10 cellular contexts compared by ENCODE assay signal in the genomic region with DNA sequence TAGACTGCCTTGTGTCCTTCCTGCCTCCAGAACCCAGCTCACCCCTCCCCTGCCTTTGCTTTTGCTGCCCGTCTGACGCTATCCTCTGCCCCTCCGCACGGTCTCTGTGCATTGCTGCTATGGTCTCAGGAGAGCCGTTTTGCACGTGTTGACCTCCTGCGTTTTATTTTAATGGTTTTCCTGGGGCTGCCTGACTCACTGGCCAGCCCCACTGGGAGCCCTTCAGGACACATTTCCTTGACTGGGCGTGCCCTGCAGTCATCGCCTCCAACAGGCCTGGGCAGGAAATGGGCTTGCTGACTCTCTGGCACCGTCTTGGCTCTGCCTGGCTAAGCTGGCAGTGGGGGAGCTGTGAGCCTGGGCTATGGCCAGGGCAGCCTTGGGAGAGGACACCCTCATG. TPM values are rescaled to one million over a fixed set of nuclear protein-coding genes. Genes with fewer than 3 reads are reported as not detected.
DNase-seq lines count a peak whose midpoint lies in the region; ATAC-seq, FAIRE-seq and TF ChIP-seq lines count a peak whose summit lies in the region.
"Had no signal": no experiment of that assay in that cellular context is flagged by ENCODE, and none has a peak within 500 bp of the region (broad histone marks: within the 10 kb centered on the region; RNA-seq: fewer than 3 reads in every experiment).

No MANE protein-coding gene starts in this region.

- POLR2A ChIA-PET in endothelial cell of umbilical vein (lab: Charles Lee), result interaction anchor here (0.7 kb wide), 1 partner anchor 114 kb away, joined by 4 read pairs; no protein-coding TSS in a partner anchor
- POLR2A ChIA-PET in CD4-positive, alpha-beta T cell (lab: Charles Lee), result no interaction called here

- H3K36me3 Mint-ChIP-seq in neural progenitor cell, result no peaks in the 10 kb centered on the region
- no peaks in the 10 kb centered on the region for H3K36me3 Mint-ChIP-seq in CD4-positive, alpha-beta T cell (ENCODE audit: low read depth)
- H3K36me3 Mint-ChIP-seq: naive thymus-derived CD4-positive, alpha-beta T cell had no signal

- H3K79me2 ChIP-seq in endothelial cell of umbilical vein (ENCODE audit: control insufficient read depth, insufficient read depth, low read length) (no peaks in the 10 kb centered on the region), neural progenitor cell (ENCODE audit: low read depth) (no peaks in the 10 kb centered on the region)

- H3K4me3 Mint-ChIP-seq in neural progenitor cell, result peak overlapping the region; percentile 54
- no peak overlapping the region for H3K4me3 Mint-ChIP-seq in CD4-positive, alpha-beta T cell
- H3K4me3 Mint-ChIP-seq: naive thymus-derived CD4-positive, alpha-beta T cell had no signal

- intact Hi-C loops in endothelial cell of umbilical vein (cut with micrococcal nuclease), result loop anchor here (1.0 kb wide), 1 partner anchor 26 kb away; no protein-coding TSS in a partner anchor
- intact Hi-C loops in CD4-positive, alpha-beta T cell (cut with DNase I, micrococcal nuclease), result no loop called here

- H3K9me3 Mint-ChIP-seq in neural progenitor cell, result no peaks in the 10 kb centered on the region
- H3K9me3 Mint-ChIP-seq in CD4-positive, alpha-beta T cell, result no peaks in the 10 kb centered on the region

- TF ChIP-seq CTCF in endothelial cell of umbilical vein (IDR thresholded peaks at IDR 0.05; ENCODE audit: extremely low read depth in 1 of 2, insufficient read depth in 1 of 2, low read depth in 1 of 2, low read length in 2 of 2), result peak in 1 of 2 donors; percentile 7
- no peak for TF ChIP-seq CTCF in neural progenitor cell (IDR thresholded peaks at IDR 0.05)
- TF ChIP-seq CTCF in CD4-positive, alpha-beta T cell (IDR thresholded peaks at IDR 0.05), result no peak

- TF ChIP-seq POLR2A in endothelial cell of umbilical vein (IDR thresholded peaks at IDR 0.05; ENCODE audit: low read depth, low read length), result no peak

- no peak overlapping the region for H3K4me2 ChIP-seq in endothelial cell of umbilical vein (ENCODE audit: insufficient read depth, low read length)
- no peak overlapping the region for H3K4me2 ChIP-seq in neural progenitor cell

- H3K4me1 ChIP-seq in endothelial cell of umbilical vein (ENCODE audit: control insufficient read depth, extremely low read depth, insufficient read depth, low read length), result peaks cover 12% of the 10 kb centered on the region
- peaks cover 11% of the 10 kb centered on the region for H3K4me1 ChIP-seq in neural progenitor cell

- peaks cover 0 to 2% of the 10 kb centered on the region in 2 experiments for H3K27me3 ChIP-seq in endothelial cell of umbilical vein (ENCODE audit: control insufficient read depth in 2 of 2, insufficient read depth in 2 of 2, low read length in 2 of 2)
- H3K27me3 ChIP-seq in neural progenitor cell, result peaks cover 2% of the 10 kb centered on the region
- H3K27me3 ChIP-seq in CD4-positive, alpha-beta T cell (ENCODE audit: control insufficient read depth, insufficient read depth, low read length), result peaks cover under 1% of the 10 kb centered on the region

- H3K27me3 Mint-ChIP-seq in neural progenitor cell (ENCODE audit: insufficient read depth, low read depth), result peaks cover 16% of the 10 kb centered on the region
- H3K27me3 Mint-ChIP-seq in CD4-positive, alpha-beta T cell, result peaks cover 13% of the 10 kb centered on the region

- H3K9me1 ChIP-seq in endothelial cell of umbilical vein (replicated peaks; ENCODE audit: control insufficient read depth, extremely low read depth, insufficient read depth, low read length), result no peaks in the 10 kb centered on the region

- ATAC-seq in CD4-positive, alpha-beta T cell (ENCODE audit: poor library complexity), result no peak
- ATAC-seq: naive thymus-derived CD4-positive, alpha-beta T cell had no signal

- dilution Hi-C loops in endothelial cell of umbilical vein (cut with MboI; ENCODE audit: extremely low pct_ligation_motif_present, low sequenced_read_pairs), result no loop called here

- H3K4me3 ChIP-seq in endothelial cell of umbilical vein (replicated peaks in 1 of 3; ENCODE audit: insufficient read depth in 1 of 3, low read depth in 1 of 3, low read length in 3 of 3), result no peak overlapping the region
- no peak overlapping the region for H3K4me3 ChIP-seq in neural progenitor cell

- H2AFZ ChIP-seq in endothelial cell of umbilical vein (ENCODE audit: low read depth, low read length) (no peak overlapping the region), neural progenitor cell (replicated peaks) (no peak overlapping the region)

- H3F3A ChIP-seq in neural progenitor cell (ENCODE audit: low read depth), result no peaks in the 10 kb centered on the region

- no peaks in the 10 kb centered on the region for H3K36me3 ChIP-seq in endothelial cell of umbilical vein (ENCODE audit: control insufficient read depth in 2 of 2, extremely low read depth in 1 of 2, insufficient read depth in 2 of 2, low read length in 2 of 2)
- no peaks in the 10 kb centered on the region for H3K36me3 ChIP-seq in neural progenitor cell

- H3K4me1 Mint-ChIP-seq in neural progenitor cell, result peaks cover 19% of the 10 kb centered on the region
- no peaks in the 10 kb centered on the region for H3K4me1 Mint-ChIP-seq in CD4-positive, alpha-beta T cell (ENCODE audit: low read depth)
- H3K4me1 Mint-ChIP-seq: naive thymus-derived CD4-positive, alpha-beta T cell had no signal

- H4K20me1 ChIP-seq in endothelial cell of umbilical vein (replicated peaks; ENCODE audit: control insufficient read depth, extremely low read depth, insufficient read depth, low read length) (no peaks in the 10 kb centered on the region), neural progenitor cell (ENCODE audit: low read depth) (no peaks in the 10 kb centered on the region)

- H3K9me3 ChIP-seq in endothelial cell of umbilical vein (replicated peaks; ENCODE audit: control insufficient read depth, insufficient read depth, low read length) (no peaks in the 10 kb centered on the region), neural progenitor cell (ENCODE audit: low read depth) (no peaks in the 10 kb centered on the region)
- H3K9me3 ChIP-seq in CD4-positive, alpha-beta T cell (ENCODE audit: control insufficient read depth, low read length), result no peaks in the 10 kb centered on the region

- no TSS peak for BruUV-seq in endothelial cell of umbilical vein (replicated peaks; lab: Mats Ljungman, UMichigan)

- FAIRE-seq in endothelial cell of umbilical vein (lab: Jason Lieb, UNC), result peak; percentile 97

- DNase-seq in Daoy (ENCODE audit: low read depth) (peak; percentile 97), NCI-H1436 treated with DMSO at 0.1 percent for 48 hours (lab: John Stamatoyannopoulos, UW) (peak; percentile 57), endothelial cell of umbilical vein (ENCODE audit: low read depth, low spot score) (peak; percentile 90), neural progenitor cell (ENCODE audit: low spot score) (no peak), middle frontal gyrus (ENCODE audit: extremely low spot score, low spot score) (no peak), GM19238 (ENCODE audit: insufficient read length, low spot score) (no peak)
- no peak for DNase-seq in stimulated activated CD4-positive, alpha-beta T cell treated with anti-CD3 and anti-CD28 coated beads, Interleukin-2, amount 100 ng/mL, for 48 hours
- DNase-seq in CD4-positive, alpha-beta T cell, result no peak
- DNase-seq: effector CD4-positive, alpha-beta T cell; naive thymus-derived CD4-positive, alpha-beta T cell had no signal

- CTCF ChIA-PET in endothelial cell of umbilical vein (lab: Charles Lee), result interaction anchor here (0.9 to 1.5 kb wide), 5 partner anchors 11 to 256 kb away, joined by 3 to 6 read pairs (median 4); no protein-coding TSS in a partner anchor
- CTCF ChIA-PET in CD4-positive, alpha-beta T cell (lab: Charles Lee), result no interaction called here

- H3K27ac Mint-ChIP-seq in neural progenitor cell, result peak overlapping the region; percentile 12
- H3K27ac Mint-ChIP-seq in CD4-positive, alpha-beta T cell, result no peak overlapping the region
- H3K27ac Mint-ChIP-seq: naive thymus-derived CD4-positive, alpha-beta T cell had no signal

- no peak overlapping the region for H3K9ac ChIP-seq in endothelial cell of umbilical vein (replicated peaks; ENCODE audit: extremely low read depth, insufficient read depth, low read length)
- H3K9ac ChIP-seq in neural progenitor cell, result no peak overlapping the region

- no peak overlapping the region for H3K27ac ChIP-seq in endothelial cell of umbilical vein (ENCODE audit: insufficient read depth, low read depth, low read length)
- no peak overlapping the region for H3K27ac ChIP-seq in neural progenitor cell
- no peak overlapping the region for H3K27ac ChIP-seq in CD4-positive, alpha-beta T cell (ENCODE audit: low read depth, low read length)

TF ChIP-seq in endothelial cell of umbilical vein, 7 proteins besides CTCF, POLR2A, EP300 and RAD21:
- TF ChIP-seq MYC (IDR thresholded peaks at IDR 0.05; ENCODE audit: low read depth, low read length) (peak; percentile 58), POLR2AphosphoS5 (IDR thresholded peaks at IDR 0.05; ENCODE audit: insufficient read depth, low read depth, low read length) (peak; percentile 53), FOS (IDR thresholded peaks at IDR 0.05; ENCODE audit: borderline replicate concordance, insufficient read depth, low read length) (peak; percentile 82), GATA2 (IDR thresholded peaks at IDR 0.05; ENCODE audit: insufficient read depth, insufficient read length, low read depth, low read length) (no peak), EZH2 (IDR thresholded peaks at IDR 0.05; ENCODE audit: borderline replicate concordance, low read depth, low read length, severe bottlenecking) (no peak), JUN (IDR thresholded peaks at IDR 0.05; ENCODE audit: borderline replicate concordance, insufficient read depth, insufficient read length, low read depth) (peak; percentile 27)
- TF ChIP-seq, protein P1, sequence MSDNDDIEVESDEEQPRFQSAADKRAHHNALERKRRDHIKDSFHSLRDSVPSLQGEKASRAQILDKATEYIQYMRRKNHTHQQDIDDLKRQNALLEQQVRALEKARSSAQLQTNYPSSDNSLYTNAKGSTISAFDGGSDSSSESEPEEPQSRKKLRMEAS (IDR thresholded peaks at IDR 0.05; ENCODE audit: insufficient read depth, insufficient read length), result peak; percentile 54
TF ChIP-seq in endothelial cell of umbilical vein: peak in this region for 5.

RNA-seq across cellular contexts. Expression of a gene that starts 17.9 kb away (rescaled TPM):
- 84.5 and 86.7 TPM in 2 replicates for total RNA-seq in Daoy (2014; rRNA removed; shearing (Covaris generic))
- total RNA-seq in endothelial cell of umbilical vein, result 2.0 and 3.6 TPM in 2 replicates
- 12.4 and 14.9 TPM in 2 replicates for polyA plus RNA-seq in endothelial cell of umbilical vein
- 10.9 and 11.1 TPM in 2 replicates for polyA plus RNA-seq in endothelial cell of umbilical vein (2011; cell fraction: cytosol; rRNA removed)
- polyA plus RNA-seq in endothelial cell of umbilical vein (2011; cell fraction: nucleus; rRNA removed), result 2.8 and 6.7 TPM in 2 replicates
- 3.7 and 7.1 TPM in 2 replicates for polyA plus RNA-seq in endothelial cell of umbilical vein (2012)
- 7.9 and 12.0 TPM in 2 replicates for polyA minus RNA-seq in endothelial cell of umbilical vein
- polyA minus RNA-seq in endothelial cell of umbilical vein (2011; cell fraction: cytosol; rRNA and poly(A)+ RNA removed), result 628 TPM
- polyA minus RNA-seq in endothelial cell of umbilical vein (2011; cell fraction: nucleus; rRNA and poly(A)+ RNA removed), result 3.6 and 5.3 TPM in 2 replicates
- 22.5 and 28.9 TPM in 2 replicates for total RNA-seq in neural progenitor cell (ENCODE audit: low replicate concordance)
- not detected for total RNA-seq in CD4-positive, alpha-beta T cell
- polyA plus RNA-seq: naive thymus-derived CD4-positive, alpha-beta T cell had no signal

Comparison
In these comparisons a context has a peak if more than half of its experiments do, and no peak if none do; other contexts are left out.
1. DNase-seq: peak in Daoy (single experiment), NCI-H1436 treated with DMSO at 0.1 percent for 48 hours (single experiment) and endothelial cell of umbilical vein (single experiment); none in neural progenitor cell (single experiment), stimulated activated CD4-positive, alpha-beta T cell treated with anti-CD3 and anti-CD28 coated beads, Interleukin-2, amount 100 ng/mL, for 48 hours (0 of 2), middle frontal gyrus (single experiment), CD4-positive, alpha-beta T cell (0 of 10) and GM19238 (single experiment).